ENCODE assay signal across 13 cellular contexts in the genomic region with DNA sequence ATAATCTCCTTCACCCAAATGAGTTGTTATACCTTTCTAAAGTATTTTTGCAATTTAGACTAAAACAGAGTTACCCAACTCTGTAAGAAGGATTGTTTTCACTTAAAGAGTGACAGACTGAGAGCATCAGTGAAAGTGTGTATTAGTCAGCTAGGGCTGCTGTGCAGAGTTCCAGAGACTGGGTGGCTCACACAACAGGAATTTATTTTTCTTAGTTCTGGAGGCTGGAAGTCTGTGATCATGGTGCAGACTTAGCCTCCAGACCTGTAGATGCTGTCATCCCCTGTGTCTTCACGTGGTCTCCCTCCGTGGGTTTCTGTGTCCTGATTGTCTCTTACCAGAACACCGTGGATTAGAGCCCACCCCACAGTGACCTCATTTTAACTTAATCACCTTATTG. TPM values are rescaled to one million over a fixed set of nuclear protein-coding genes. Genes with fewer than 3 reads are reported as not detected.
DNase-seq lines count a peak whose midpoint lies in the region; ATAC-seq, FAIRE-seq and TF ChIP-seq lines count a peak whose summit lies in the region.
"Had no signal": no experiment of that assay in that cellular context is flagged by ENCODE, and none has a peak within 500 bp of the region (broad histone marks: within the 10 kb centered on the region; RNA-seq: fewer than 3 reads in every experiment).

No MANE protein-coding gene starts in this region.

- peak; percentile 81 to 90 for ATAC-seq in A549
- no peak for ATAC-seq in HG03196 (IDR thresholded peaks at IDR 0.05; ENCODE audit: unreplicated experiment)
- ATAC-seq in GM21381 (IDR thresholded peaks at IDR 0.05; ENCODE audit: unreplicated experiment) = no peak
- ATAC-seq: naive thymus-derived CD4-positive, alpha-beta T cell had no signal

- TF ChIP-seq POLR2A in A549 (IDR thresholded peaks at IDR 0.05; ENCODE audit: low read length) (no peak), sigmoid colon (IDR thresholded peaks at IDR 0.05) (no peak)

- peak in 1 of 2 experiments; percentile 38 for DNase-seq in A549 (ENCODE audit: low read depth in 1 of 2, low spot score in 1 of 2)
- DNase-seq in HK-2 (ENCODE audit: unreplicated experiment) = peak; percentile 37
- peak; percentile 29 for DNase-seq in astrocyte of the cerebellum (ENCODE audit: low read depth)
- peak; percentile 95 for DNase-seq in iris pigment epithelial cell (ENCODE audit: low read depth)
- DNase-seq in NCI-H446 treated with DMSO at 0.1 percent for 48 hours (lab: John Stamatoyannopoulos, UW) = no peak
- no peak for DNase-seq in sigmoid colon
- DNase-seq: activated naive CD4-positive, alpha-beta T cell treated with Interleukin-2 at 50 U/mL for 16 hours; dorsolateral prefrontal cortex; naive thymus-derived CD4-positive, alpha-beta T cell had no signal

- peaks cover 0 to 7% (median 0%) of the 10 kb centered on the region in 4 donors for H3K36me3 ChIP-seq in sigmoid colon

- CTCF ChIA-PET in A549 (lab: Yijun Ruan, JAX) = interaction anchor here (1.1 to 1.3 kb wide), 2 partner anchors 16 to 25 kb away, joined by 3 read pairs; no protein-coding TSS in a partner anchor

- TF ChIP-seq RAD21 in A549 (conservative IDR thresholded peaks at IDR 0.05 in 1 of 2, IDR thresholded peaks at IDR 0.05 in 1 of 2) = no peak

- no peak for TF ChIP-seq CTCF in A549 (IDR thresholded peaks at IDR 0.05)
- no peak for TF ChIP-seq CTCF in astrocyte of the cerebellum (IDR thresholded peaks at IDR 0.05; ENCODE audit: low read depth, low read length, missing control alignments)
- TF ChIP-seq CTCF in sigmoid colon (IDR thresholded peaks at IDR 0.05) = no peak

- H3K4me1 ChIP-seq in A549 = peaks cover 29% of the 10 kb centered on the region
- peaks cover 0 to 20% (median 11%) of the 10 kb centered on the region in 4 donors for H3K4me1 ChIP-seq in sigmoid colon

- H3K4me3 ChIP-seq in A549 = no peak overlapping the region
- no peak overlapping the region for H3K4me3 ChIP-seq in astrocyte of the cerebellum (ENCODE audit: low read depth, low read length)
- H3K4me3 ChIP-seq in sigmoid colon = no peak overlapping the region
- H3K4me3 ChIP-seq: SK-N-MC had no signal

- FAIRE-seq in A549 (lab: Jason Lieb, UNC) = no peak
- FAIRE-seq: H1 had no signal

- TF ChIP-seq EP300 in A549 (IDR thresholded peaks at IDR 0.05) = no peak
- no peak for TF ChIP-seq EP300 in sigmoid colon (IDR thresholded peaks at IDR 0.05)

- H3K27ac ChIP-seq in A549 (peak overlapping the region; percentile 7 to 35; a peak in 4 of 6 replicates), sigmoid colon (no peak overlapping the region)
- H3K27ac ChIP-seq: SK-N-MC had no signal

- peak overlapping the region; percentile 50 for H3K4me2 ChIP-seq in A549

- no peaks in the 10 kb centered on the region for H3K27me3 ChIP-seq in sigmoid colon
- H3K27me3 ChIP-seq: dorsolateral prefrontal cortex had no signal

- H3K9me3 ChIP-seq in A549 (no peaks in the 10 kb centered on the region), sigmoid colon (no peaks in the 10 kb centered on the region)

- POLR2A ChIA-PET in A549 (lab: Yijun Ruan, JAX) = no interaction called here

- 40% methylated on average over 3 of the region's 3 CpGs for WGBS in A549 (ENCODE audit: missing lambda C conversion rate)
- 93% methylated on average over 3 of the region's 3 CpGs for WGBS in sigmoid colon, 2 donors

- in situ Hi-C loops in astrocyte of the cerebellum (cut with HindIII; ENCODE audit: low sequenced_read_pairs) = loop anchor here (5.0 kb wide), 1 partner anchor 47 kb away; no protein-coding TSS in a partner anchor

- intact Hi-C loops in sigmoid colon (cut with DNase I) = no loop called here

TF ChIP-seq in A549, 52 proteins besides CTCF, POLR2A, EP300 and RAD21:
- no peak for TF ChIP-seq FOXS1 (CRISPR knock-in tag; IDR thresholded peaks at IDR 0.05)
- TF ChIP-seq FOSL2 (IDR thresholded peaks at IDR 0.05) = no peak
- peak; percentile 20; the same call in 1 of the 2 replicates for TF ChIP-seq FOSL2 (CRISPR knock-in tag; IDR thresholded peaks at IDR 0.05)
- TF ChIP-seq JUNB (IDR thresholded peaks at IDR 0.05) = peak; percentile 32

RNA-seq across cellular contexts. Expression of gene BCL2L11, which starts 40.0 kb away (rescaled TPM):
- 7.4 and 14.5 TPM in 2 replicates for polyA plus RNA-seq in A549 (2011; rRNA removed)
- 3.7 and 5.8 TPM in 2 replicates for polyA plus RNA-seq in A549 (2012; cell fraction: cytosol; rRNA removed)
- polyA plus RNA-seq in A549 (2012; cell fraction: nucleus; rRNA removed) = 4.8 and 5.9 TPM in 2 replicates
- 9.6 to 17.4 TPM (median 14.5 TPM) in 3 replicates for polyA plus RNA-seq in A549 (2017; fragmentation: RNase III; extraction: RNeasy Plus Mini Kit Qiagen cat#74134 plus additional on column Dnase treatment)
- polyA minus RNA-seq in A549 (2011; rRNA and poly(A)+ RNA removed) = 15.2 and 16.4 TPM in 2 replicates
- total RNA-seq in sigmoid colon = 10 to 100 TPM in 2 of 4 donors, 1 to 10 TPM in 2; 8.3 to 30.0 (median 19.6) TPM
- 10 to 100 TPM; 12.6 to 19.4 (median 16.0) TPM for polyA plus RNA-seq in sigmoid colon

Comparison
In these comparisons a context has a peak if more than half of its experiments do, and no peak if none do; other contexts are left out.
1. ATAC-seq: peak in A549 (2 of 2); none in HG03196 (single experiment) and GM21381 (single experiment).
2. DNase-seq: peak in HK-2 (single experiment), astrocyte of the cerebellum (single experiment) and iris pigment epithelial cell (single experiment); none in NCI-H446 treated with DMSO at 0.1 percent for 48 hours (single experiment) and sigmoid colon (single experiment).
3. H3K27ac ChIP-seq: peak in A549 (2 of 2); none in sigmoid colon (0 of 4).